In the genomic region with DNA sequence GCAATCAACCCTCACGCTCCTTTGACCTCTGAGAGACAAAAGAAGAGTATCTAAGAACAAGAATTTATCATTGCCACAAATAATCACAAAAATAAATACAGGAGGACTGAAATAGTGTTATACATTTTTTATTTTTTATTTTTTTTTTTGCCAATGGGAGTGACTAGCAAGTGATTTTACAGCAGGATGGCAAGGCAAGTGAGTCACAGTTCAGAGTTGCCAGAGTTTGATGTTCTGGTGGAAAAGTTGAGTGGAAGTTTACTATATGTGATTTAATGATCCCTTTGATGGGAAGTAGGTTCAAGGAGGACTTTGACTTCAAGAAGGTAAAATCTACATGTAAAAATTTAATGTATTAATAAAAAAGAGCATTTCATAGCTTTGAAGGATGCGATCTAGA, we compare ENCODE assay signal across 1 cellular context.
TF ChIP-seq lines count a peak whose summit lies in the region.

No MANE protein-coding gene starts in this region.

TF ChIP-seq in GM23338, 12 proteins besides CTCF, POLR2A, EP300 and RAD21 (continued from another document):
- TF ChIP-seq, protein P1, sequence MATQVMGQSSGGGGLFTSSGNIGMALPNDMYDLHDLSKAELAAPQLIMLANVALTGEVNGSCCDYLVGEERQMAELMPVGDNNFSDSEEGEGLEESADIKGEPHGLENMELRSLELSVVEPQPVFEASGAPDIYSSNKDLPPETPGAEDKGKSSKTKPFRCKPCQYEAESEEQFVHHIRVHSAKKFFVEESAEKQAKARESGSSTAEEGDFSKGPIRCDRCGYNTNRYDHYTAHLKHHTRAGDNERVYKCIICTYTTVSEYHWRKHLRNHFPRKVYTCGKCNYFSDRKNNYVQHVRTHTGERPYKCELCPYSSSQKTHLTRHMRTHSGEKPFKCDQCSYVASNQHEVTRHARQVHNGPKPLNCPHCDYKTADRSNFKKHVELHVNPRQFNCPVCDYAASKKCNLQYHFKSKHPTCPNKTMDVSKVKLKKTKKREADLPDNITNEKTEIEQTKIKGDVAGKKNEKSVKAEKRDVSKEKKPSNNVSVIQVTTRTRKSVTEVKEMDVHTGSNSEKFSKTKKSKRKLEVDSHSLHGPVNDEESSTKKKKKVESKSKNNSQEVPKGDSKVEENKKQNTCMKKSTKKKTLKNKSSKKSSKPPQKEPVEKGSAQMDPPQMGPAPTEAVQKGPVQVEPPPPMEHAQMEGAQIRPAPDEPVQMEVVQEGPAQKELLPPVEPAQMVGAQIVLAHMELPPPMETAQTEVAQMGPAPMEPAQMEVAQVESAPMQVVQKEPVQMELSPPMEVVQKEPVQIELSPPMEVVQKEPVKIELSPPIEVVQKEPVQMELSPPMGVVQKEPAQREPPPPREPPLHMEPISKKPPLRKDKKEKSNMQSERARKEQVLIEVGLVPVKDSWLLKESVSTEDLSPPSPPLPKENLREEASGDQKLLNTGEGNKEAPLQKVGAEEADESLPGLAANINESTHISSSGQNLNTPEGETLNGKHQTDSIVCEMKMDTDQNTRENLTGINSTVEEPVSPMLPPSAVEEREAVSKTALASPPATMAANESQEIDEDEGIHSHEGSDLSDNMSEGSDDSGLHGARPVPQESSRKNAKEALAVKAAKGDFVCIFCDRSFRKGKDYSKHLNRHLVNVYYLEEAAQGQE (IDR thresholded peaks at IDR 0.05; ENCODE audit: unreplicated experiment) = no peak
- TF ChIP-seq, protein P2, sequence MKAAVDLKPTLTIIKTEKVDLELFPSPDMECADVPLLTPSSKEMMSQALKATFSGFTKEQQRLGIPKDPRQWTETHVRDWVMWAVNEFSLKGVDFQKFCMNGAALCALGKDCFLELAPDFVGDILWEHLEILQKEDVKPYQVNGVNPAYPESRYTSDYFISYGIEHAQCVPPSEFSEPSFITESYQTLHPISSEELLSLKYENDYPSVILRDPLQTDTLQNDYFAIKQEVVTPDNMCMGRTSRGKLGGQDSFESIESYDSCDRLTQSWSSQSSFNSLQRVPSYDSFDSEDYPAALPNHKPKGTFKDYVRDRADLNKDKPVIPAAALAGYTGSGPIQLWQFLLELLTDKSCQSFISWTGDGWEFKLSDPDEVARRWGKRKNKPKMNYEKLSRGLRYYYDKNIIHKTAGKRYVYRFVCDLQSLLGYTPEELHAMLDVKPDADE (IDR thresholded peaks at IDR 0.05) = no peak
- TF ChIP-seq ZNF331 (CRISPR knock-in tag; IDR thresholded peaks at IDR 0.05; ENCODE audit: low read depth) = no peak
- no peak for TF ChIP-seq EZH2 (IDR thresholded peaks at IDR 0.05; ENCODE audit: low read depth, unreplicated experiment)
- no peak for TF ChIP-seq ZNF114 (CRISPR knock-in tag; IDR thresholded peaks at IDR 0.05)
- TF ChIP-seq POLR2AphosphoS5 (IDR thresholded peaks at IDR 0.05; ENCODE audit: low read depth) = no peak
- no peak for TF ChIP-seq STAT1 (IDR thresholded peaks at IDR 0.05; ENCODE audit: unreplicated experiment)
- no peak for TF ChIP-seq JUNB (IDR thresholded peaks at IDR 0.05; ENCODE audit: unreplicated experiment)
